ENCODE assay signal across 1 cellular context in genomic region chr14:104735830-104736642, GRCh38.
TF ChIP-seq lines count a peak whose summit lies in the region.

No MANE protein-coding gene starts in this region.

TF ChIP-seq in SK-N-SH, 30 proteins besides CTCF, POLR2A, EP300 and RAD21 (continued from another document):
- TF ChIP-seq, protein P1, sequence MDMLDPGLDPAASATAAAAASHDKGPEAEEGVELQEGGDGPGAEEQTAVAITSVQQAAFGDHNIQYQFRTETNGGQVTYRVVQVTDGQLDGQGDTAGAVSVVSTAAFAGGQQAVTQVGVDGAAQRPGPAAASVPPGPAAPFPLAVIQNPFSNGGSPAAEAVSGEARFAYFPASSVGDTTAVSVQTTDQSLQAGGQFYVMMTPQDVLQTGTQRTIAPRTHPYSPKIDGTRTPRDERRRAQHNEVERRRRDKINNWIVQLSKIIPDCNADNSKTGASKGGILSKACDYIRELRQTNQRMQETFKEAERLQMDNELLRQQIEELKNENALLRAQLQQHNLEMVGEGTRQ (IDR thresholded peaks at IDR 0.05; ENCODE audit: borderline replicate concordance, low read depth, low read length) = no peak
- no peak for TF ChIP-seq EZH2phosphoT487 (IDR thresholded peaks at IDR 0.05; ENCODE audit: borderline replicate concordance, low read depth)
- no peak for TF ChIP-seq SMC3 (IDR thresholded peaks at IDR 0.05; ENCODE audit: low read depth, low read length)
- TF ChIP-seq GABPA (IDR thresholded peaks at IDR 0.05; ENCODE audit: low read depth) = no peak
- TF ChIP-seq RXRA (IDR thresholded peaks at IDR 0.05; ENCODE audit: borderline replicate concordance, low read depth) = no peak
- TF ChIP-seq PBX3 (IDR thresholded peaks at IDR 0.05) = no peak
- TF ChIP-seq POLR2AphosphoS5 (IDR thresholded peaks at IDR 0.05; ENCODE audit: low read depth, low read length) = no peak
